1 cellular context compared by ENCODE assay signal in the genomic region with DNA sequence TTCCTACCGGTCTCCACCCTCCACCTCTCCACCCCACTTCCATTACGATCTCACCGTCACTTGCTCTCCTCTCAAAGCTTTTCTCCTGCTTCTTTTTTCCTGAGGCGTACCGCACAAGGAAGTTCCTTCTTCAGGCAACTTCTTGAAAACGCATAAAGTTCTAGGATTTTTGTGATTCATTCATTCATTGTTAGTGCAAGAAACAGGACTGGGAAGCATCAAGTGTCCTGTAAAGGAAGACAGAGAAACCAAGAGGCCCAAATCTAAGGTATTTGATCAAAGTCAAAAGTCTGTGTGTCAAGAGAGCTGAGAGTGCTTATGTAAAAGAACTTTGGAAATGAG.
A peak's percentile ranks its signal among the peaks of the same experiment; 100 is the strongest.
TF ChIP-seq lines count a peak whose summit lies in the region.

No MANE protein-coding gene starts in this region.

TF ChIP-seq in K562, 482 proteins besides CTCF, POLR2A, EP300 and RAD21 (continued from another document and continues in another):
- no peak for TF ChIP-seq CBFB (CRISPR knock-in tag; IDR thresholded peaks at IDR 0.05)
- no peak for TF ChIP-seq NR2C2 (CRISPR knock-in tag; IDR thresholded peaks at IDR 0.05)
- no peak for TF ChIP-seq NR2C2 (tag; IDR thresholded peaks at IDR 0.05)
- TF ChIP-seq ZNF717 (CRISPR knock-in tag; IDR thresholded peaks at IDR 0.05) = peak; percentile 38; the same call in 1 of the 2 replicates
- TF ChIP-seq KAT7 (CRISPR knock-in tag; IDR thresholded peaks at IDR 0.05; ENCODE audit: borderline replicate concordance) = no peak; the same call in 1 of the 2 replicates
- no peak for TF ChIP-seq RAD51 (IDR thresholded peaks at IDR 0.05; ENCODE audit: borderline replicate concordance, low read depth)
- TF ChIP-seq TAL1 (IDR thresholded peaks at IDR 0.05) = no peak
- TF ChIP-seq, protein P1, sequence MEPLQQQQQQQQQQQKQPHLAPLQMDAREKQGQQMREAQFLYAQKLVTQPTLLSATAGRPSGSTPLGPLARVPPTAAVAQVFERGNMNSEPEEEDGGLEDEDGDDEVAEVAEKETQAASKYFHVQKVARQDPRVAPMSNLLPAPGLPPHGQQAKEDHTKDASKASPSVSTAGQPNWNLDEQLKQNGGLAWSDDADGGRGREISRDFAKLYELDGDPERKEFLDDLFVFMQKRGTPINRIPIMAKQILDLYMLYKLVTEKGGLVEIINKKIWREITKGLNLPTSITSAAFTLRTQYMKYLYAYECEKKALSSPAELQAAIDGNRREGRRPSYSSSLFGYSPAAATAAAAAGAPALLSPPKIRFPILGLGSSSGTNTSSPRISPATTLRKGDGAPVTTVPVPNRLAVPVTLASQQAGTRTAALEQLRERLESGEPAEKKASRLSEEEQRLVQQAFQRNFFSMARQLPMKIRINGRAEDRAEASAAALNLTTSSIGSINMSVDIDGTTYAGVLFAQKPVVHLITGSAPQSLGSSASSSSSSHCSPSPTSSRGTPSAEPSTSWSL (CRISPR knock-in tag; IDR thresholded peaks at IDR 0.05; ENCODE audit: borderline replicate concordance) = no peak
- no peak for TF ChIP-seq GTF2A2 (tag; IDR thresholded peaks at IDR 0.05)
- TF ChIP-seq, protein P2, sequence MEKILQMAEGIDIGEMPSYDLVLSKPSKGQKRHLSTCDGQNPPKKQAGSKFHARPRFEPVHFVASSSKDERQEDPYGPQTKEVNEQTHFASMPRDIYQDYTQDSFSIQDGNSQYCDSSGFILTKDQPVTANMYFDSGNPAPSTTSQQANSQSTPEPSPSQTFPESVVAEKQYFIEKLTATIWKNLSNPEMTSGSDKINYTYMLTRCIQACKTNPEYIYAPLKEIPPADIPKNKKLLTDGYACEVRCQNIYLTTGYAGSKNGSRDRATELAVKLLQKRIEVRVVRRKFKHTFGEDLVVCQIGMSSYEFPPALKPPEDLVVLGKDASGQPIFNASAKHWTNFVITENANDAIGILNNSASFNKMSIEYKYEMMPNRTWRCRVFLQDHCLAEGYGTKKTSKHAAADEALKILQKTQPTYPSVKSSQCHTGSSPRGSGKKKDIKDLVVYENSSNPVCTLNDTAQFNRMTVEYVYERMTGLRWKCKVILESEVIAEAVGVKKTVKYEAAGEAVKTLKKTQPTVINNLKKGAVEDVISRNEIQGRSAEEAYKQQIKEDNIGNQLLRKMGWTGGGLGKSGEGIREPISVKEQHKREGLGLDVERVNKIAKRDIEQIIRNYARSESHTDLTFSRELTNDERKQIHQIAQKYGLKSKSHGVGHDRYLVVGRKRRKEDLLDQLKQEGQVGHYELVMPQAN (IDR thresholded peaks at IDR 0.05; ENCODE audit: borderline replicate concordance) = 0 out of 2 replicates have a peak, but pooled peaks have one; percentile 39
- TF ChIP-seq HIVEP1 (CRISPR knock-in tag; IDR thresholded peaks at IDR 0.05) = no peak
- 0 out of 4 replicates have a peak, but pooled peaks of 1 of the 2 experiments have one; percentile 11 for TF ChIP-seq TEAD1 (CRISPR knock-in tag; IDR thresholded peaks at IDR 0.05)
- TF ChIP-seq POLR2B (IDR thresholded peaks at IDR 0.05; ENCODE audit: low read depth, partially characterized antibody) = no peak
- no peak for TF ChIP-seq SNRNP70 (optimal IDR thresholded peaks at IDR 0.05; ENCODE audit: low read depth, low read length)
- no peak for TF ChIP-seq ZKSCAN8 (CRISPR knock-in tag; IDR thresholded peaks at IDR 0.05)
- TF ChIP-seq ARID1B (IDR thresholded peaks at IDR 0.05) = no peak
- TF ChIP-seq ADNP (tag; IDR thresholded peaks at IDR 0.05) = no peak
- TF ChIP-seq KDM5B (IDR thresholded peaks at IDR 0.05; ENCODE audit: insufficient replicate concordance, low read depth, low read length) = peak; percentile 36
- TF ChIP-seq, protein P3, sequence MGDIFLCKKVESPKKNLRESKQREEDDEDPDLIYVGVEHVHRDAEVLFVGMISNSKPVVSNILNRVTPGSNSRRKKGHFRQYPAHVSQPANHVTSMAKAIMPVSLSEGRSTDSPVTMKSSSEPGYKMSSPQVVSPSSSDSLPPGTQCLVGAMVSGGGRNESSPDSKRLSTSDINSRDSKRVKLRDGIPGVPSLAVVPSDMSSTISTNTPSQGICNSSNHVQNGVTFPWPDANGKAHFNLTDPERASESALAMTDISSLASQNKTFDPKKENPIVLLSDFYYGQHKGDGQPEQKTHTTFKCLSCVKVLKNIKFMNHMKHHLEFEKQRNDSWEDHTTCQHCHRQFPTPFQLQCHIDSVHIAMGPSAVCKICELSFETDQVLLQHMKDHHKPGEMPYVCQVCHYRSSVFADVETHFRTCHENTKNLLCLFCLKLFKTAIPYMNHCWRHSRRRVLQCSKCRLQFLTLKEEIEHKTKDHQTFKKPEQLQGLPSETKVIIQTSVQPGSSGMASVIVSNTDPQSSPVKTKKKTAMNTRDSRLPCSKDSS (IDR thresholded peaks at IDR 0.05; ENCODE audit: low read depth, partially characterized antibody) = no peak
- no peak for TF ChIP-seq KDM1A (IDR thresholded peaks at IDR 0.05)
- no peak for TF ChIP-seq CHD4 (IDR thresholded peaks at IDR 0.05; ENCODE audit: insufficient read depth, insufficient replicate concordance, low read depth, low read length, poor library complexity, severe bottlenecking)
- TF ChIP-seq CHD1 (IDR thresholded peaks at IDR 0.05; ENCODE audit: low read length) = peak; percentile 18
- TF ChIP-seq, protein P4, sequence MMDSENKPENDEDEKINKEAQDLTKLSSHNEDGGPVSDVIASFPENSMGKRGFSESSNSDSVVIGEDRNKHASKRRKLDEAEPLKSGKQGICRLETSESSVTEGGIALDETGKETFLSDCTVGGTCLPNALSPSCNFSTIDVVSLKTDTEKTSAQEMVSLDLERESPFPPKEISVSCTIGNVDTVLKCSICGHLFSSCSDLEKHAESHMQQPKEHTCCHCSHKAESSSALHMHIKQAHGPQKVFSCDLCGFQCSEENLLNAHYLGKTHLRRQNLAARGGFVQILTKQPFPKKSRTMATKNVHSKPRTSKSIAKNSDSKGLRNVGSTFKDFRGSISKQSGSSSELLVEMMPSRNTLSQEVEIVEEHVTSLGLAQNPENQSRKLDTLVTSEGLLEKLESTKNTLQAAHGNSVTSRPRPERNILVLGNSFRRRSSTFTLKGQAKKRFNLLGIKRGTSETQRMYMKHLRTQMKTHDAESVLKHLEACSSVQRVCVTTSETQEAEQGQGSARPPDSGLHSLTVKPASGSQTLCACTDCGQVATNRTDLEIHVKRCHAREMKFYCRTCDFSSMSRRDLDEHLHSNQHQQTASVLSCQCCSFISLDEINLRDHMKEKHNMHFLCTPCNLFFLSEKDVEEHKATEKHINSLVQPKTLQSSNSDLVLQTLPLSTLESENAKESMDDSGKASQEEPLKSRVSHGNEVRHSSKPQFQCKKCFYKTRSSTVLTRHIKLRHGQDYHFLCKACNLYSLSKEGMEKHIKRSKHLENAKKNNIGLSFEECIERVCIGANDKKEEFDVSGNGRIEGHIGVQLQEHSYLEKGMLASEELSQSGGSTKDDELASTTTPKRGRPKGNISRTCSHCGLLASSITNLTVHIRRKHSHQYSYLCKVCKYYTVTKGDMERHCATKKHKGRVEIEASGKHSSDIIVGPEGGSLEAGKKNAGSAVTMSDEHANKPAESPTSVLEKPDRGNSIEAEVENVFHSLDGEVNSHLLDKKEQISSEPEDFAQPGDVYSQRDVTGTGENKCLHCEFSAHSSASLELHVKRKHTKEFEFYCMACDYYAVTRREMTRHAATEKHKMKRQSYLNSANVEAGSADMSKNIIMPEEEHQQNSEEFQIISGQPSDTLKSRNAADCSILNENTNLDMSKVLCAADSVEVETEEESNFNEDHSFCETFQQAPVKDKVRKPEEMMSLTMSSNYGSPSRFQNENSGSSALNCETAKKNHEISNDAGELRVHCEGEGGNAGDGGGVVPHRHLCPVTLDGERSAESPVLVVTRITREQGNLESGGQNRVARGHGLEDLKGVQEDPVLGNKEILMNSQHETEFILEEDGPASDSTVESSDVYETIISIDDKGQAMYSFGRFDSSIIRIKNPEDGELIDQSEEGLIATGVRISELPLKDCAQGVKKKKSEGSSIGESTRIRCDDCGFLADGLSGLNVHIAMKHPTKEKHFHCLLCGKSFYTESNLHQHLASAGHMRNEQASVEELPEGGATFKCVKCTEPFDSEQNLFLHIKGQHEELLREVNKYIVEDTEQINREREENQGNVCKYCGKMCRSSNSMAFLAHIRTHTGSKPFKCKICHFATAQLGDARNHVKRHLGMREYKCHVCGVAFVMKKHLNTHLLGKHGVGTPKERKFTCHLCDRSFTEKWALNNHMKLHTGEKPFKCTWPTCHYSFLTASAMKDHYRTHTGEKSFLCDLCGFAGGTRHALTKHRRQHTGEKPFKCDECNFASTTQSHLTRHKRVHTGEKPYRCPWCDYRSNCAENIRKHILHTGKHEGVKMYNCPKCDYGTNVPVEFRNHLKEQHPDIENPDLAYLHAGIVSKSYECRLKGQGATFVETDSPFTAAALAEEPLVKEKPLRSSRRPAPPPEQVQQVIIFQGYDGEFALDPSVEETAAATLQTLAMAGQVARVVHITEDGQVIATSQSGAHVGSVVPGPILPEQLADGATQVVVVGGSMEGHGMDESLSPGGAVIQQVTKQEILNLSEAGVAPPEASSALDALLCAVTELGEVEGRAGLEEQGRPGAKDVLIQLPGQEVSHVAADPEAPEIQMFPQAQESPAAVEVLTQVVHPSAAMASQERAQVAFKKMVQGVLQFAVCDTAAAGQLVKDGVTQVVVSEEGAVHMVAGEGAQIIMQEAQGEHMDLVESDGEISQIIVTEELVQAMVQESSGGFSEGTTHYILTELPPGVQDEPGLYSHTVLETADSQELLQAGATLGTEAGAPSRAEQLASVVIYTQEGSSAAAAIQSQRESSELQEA (IDR thresholded peaks at IDR 0.05; ENCODE audit: low read depth) = no peak
- TF ChIP-seq TEAD4 (IDR thresholded peaks at IDR 0.05; ENCODE audit: low read length) = no peak
- no peak for TF ChIP-seq TEAD4 (CRISPR knock-in tag; IDR thresholded peaks at IDR 0.05; ENCODE audit: borderline replicate concordance)
- no peak for TF ChIP-seq FOXJ2 (tag; IDR thresholded peaks at IDR 0.05)
- TF ChIP-seq HLTF (IDR thresholded peaks at IDR 0.05) = no peak
- TF ChIP-seq SMAD3 (CRISPR knock-in tag; conservative IDR thresholded peaks at IDR 0.05) = 0 out of 2 replicates have a peak, but pooled peaks have one; percentile 38
- no peak for TF ChIP-seq ZSCAN32 (CRISPR knock-in tag; IDR thresholded peaks at IDR 0.05)
- TF ChIP-seq GATAD2A (IDR thresholded peaks at IDR 0.05) = no peak
- TF ChIP-seq KDM2B (CRISPR knock-in tag; IDR thresholded peaks at IDR 0.05) = no peak
- TF ChIP-seq, protein P5, sequence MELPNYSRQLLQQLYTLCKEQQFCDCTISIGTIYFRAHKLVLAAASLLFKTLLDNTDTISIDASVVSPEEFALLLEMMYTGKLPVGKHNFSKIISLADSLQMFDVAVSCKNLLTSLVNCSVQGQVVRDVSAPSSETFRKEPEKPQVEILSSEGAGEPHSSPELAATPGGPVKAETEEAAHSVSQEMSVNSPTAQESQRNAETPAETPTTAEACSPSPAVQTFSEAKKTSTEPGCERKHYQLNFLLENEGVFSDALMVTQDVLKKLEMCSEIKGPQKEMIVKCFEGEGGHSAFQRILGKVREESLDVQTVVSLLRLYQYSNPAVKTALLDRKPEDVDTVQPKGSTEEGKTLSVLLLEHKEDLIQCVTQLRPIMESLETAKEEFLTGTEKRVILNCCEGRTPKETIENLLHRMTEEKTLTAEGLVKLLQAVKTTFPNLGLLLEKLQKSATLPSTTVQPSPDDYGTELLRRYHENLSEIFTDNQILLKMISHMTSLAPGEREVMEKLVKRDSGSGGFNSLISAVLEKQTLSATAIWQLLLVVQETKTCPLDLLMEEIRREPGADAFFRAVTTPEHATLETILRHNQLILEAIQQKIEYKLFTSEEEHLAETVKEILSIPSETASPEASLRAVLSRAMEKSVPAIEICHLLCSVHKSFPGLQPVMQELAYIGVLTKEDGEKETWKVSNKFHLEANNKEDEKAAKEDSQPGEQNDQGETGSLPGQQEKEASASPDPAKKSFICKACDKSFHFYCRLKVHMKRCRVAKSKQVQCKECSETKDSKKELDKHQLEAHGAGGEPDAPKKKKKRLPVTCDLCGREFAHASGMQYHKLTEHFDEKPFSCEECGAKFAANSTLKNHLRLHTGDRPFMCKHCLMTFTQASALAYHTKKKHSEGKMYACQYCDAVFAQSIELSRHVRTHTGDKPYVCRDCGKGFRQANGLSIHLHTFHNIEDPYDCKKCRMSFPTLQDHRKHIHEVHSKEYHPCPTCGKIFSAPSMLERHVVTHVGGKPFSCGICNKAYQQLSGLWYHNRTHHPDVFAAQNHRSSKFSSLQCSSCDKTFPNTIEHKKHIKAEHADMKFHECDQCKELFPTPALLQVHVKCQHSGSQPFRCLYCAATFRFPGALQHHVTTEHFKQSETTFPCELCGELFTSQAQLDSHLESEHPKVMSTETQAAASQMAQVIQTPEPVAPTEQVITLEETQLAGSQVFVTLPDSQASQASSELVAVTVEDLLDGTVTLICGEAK (IDR thresholded peaks at IDR 0.05) = 0 out of 2 replicates have a peak, but pooled peaks have one; percentile 10
- TF ChIP-seq, protein P5 (CRISPR knock-in tag; IDR thresholded peaks at IDR 0.05) = no peak
- TF ChIP-seq MEF2A (IDR thresholded peaks at IDR 0.05; ENCODE audit: control insufficient read depth, low read depth, low read length) = no peak
- TF ChIP-seq ZBTB8A (IDR thresholded peaks at IDR 0.05; ENCODE audit: partially characterized antibody) = no peak
- TF ChIP-seq HOXB6 (CRISPR knock-in tag; IDR thresholded peaks at IDR 0.05; ENCODE audit: borderline replicate concordance) = no peak
- no peak for TF ChIP-seq U2AF1 (optimal IDR thresholded peaks at IDR 0.05; ENCODE audit: low read depth, low read length)
- TF ChIP-seq PTBP1 (IDR thresholded peaks at IDR 0.05; ENCODE audit: low read depth, low read length) = no peak
- no peak for TF ChIP-seq DNMT1 (IDR thresholded peaks at IDR 0.05)
- TF ChIP-seq ZFX (CRISPR knock-in tag; IDR thresholded peaks at IDR 0.05) = no peak
